Comparison of ENCODE assay signal across 29 cellular contexts in the genomic region with DNA sequence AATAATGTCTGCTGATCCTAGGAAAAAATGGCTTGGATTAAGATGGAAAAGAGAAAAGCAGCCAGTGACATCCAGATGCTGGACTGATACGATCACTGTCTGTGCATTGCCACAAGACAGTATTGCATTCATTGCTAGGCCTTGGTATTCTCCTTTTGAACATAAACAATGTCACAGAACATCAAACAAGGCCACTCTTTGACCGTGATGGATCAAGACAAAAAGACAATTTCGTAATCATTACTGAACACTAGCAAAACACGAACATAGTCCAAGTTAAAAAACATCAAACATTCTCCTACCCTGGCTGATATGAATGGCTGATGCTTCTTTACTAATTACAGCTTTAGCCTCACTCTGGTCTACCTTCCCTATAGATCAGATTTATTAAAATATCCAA.
"Had no signal": no experiment of that assay in that cellular context is flagged by ENCODE, and none has a peak within 500 bp of the region (broad histone marks: within the 10 kb centered on the region; RNA-seq: fewer than 3 reads in every experiment).

No MANE protein-coding gene starts in this region.

- ATAC-seq: activated CD8-positive, alpha-beta T cell treated with anti-CD3 and anti-CD28 coated beads for 36 hours; activated naive CD8-positive, alpha-beta T cell treated with anti-CD3 and anti-CD28 coated beads, Interleukin-2, amount 50 U/mL, for 24 hours; body of pancreas had no signal

- H3K27ac ChIP-seq: ascending aorta, body of pancreas, brain microvascular endothelial cell, breast epithelium, VCaP had no signal

- H3K9me3 ChIP-seq: ascending aorta, body of pancreas, breast epithelium had no signal

- H3K27me3 ChIP-seq: ascending aorta, body of pancreas, brain microvascular endothelial cell, breast epithelium had no signal

- H3K4me1 ChIP-seq: ascending aorta, body of pancreas, breast epithelium had no signal

- H3K4me3 ChIP-seq: ascending aorta, body of pancreas, breast epithelium had no signal

- DNase-seq: activated B cell treated with CpG ODN at 0.5 μM for 24 hours; activated CD4-positive, alpha-beta memory T cell treated with anti-CD3 and anti-CD28 coated beads for 36 hours; activated CD4-positive, alpha-beta T cell treated with anti-CD3 and anti-CD28 coated beads for 4 hours; activated CD4-positive, alpha-beta T cell treated with anti-CD3 and anti-CD28 coated beads, Interleukin-2, amount 10 ng/mL, durations not matched to agents 24 days and 14 days; activated CD4-positive, alpha-beta T cell treated with anti-CD3 and anti-CD28 coated beads, Interleukin-2, amount 50 U/mL, for 1 hour; activated CD4-positive, alpha-beta T cell treated with anti-CD3 and anti-CD28 coated beads, Interleukin-2, amount 50 U/mL, for 4 hours; activated CD4-positive, CD25-positive, alpha-beta regulatory T cell treated with anti-CD3 and anti-CD28 coated beads, Interleukin-2, amount 50 U/mL, for 72 hours; activated CD8-positive, alpha-beta memory T cell treated with anti-CD3 and anti-CD28 coated beads, Interleukin-2, amount 50 U/mL, for 4 hours; activated CD8-positive, alpha-beta T cell treated with anti-CD3 and anti-CD28 coated beads for 36 hours; activated effector memory CD4-positive, alpha-beta T cell treated with Interleukin-2 at 50 U/mL for 16 hours; activated gamma-delta T cell; activated naive CD4-positive, alpha-beta T cell treated with anti-CD3 and anti-CD28 coated beads, Interleukin-2, amount 10 ng/mL, durations not matched to agents 7 days and 5 days; activated naive CD4-positive, alpha-beta T cell treated with Interleukin-2 at 50 U/mL for 16 hours; activated naive CD8-positive, alpha-beta T cell treated with anti-CD3 and anti-CD28 coated beads, Interleukin-2, amount 10 ng/mL, durations not matched to agents 7 days and 5 days; activated naive CD8-positive, alpha-beta T cell treated with anti-CD3 and anti-CD28 coated beads, Interleukin-2, amount 50 U/mL, for 24 hours; activated T-cell treated with anti-CD3 and anti-CD28 coated beads for 4 hours; activated T-cell treated with anti-CD3 and anti-CD28 coated beads, Interleukin-2, amount 50 U/mL, for 1 hour; activated T-cell treated with anti-CD3 and anti-CD28 coated beads, Interleukin-2, amount 50 U/mL, for 48 hours; amygdala; anterior cingulate cortex; body of pancreas; brain microvascular endothelial cell; central memory CD4-positive, alpha-beta T cell; T-helper 1 cell; T-helper 2 cell; T-helper 9 cell had no signal

- H3K36me3 ChIP-seq: ascending aorta, brain microvascular endothelial cell, breast epithelium had no signal
